ENCODE assay signal across 8 cellular contexts in the genomic region with DNA sequence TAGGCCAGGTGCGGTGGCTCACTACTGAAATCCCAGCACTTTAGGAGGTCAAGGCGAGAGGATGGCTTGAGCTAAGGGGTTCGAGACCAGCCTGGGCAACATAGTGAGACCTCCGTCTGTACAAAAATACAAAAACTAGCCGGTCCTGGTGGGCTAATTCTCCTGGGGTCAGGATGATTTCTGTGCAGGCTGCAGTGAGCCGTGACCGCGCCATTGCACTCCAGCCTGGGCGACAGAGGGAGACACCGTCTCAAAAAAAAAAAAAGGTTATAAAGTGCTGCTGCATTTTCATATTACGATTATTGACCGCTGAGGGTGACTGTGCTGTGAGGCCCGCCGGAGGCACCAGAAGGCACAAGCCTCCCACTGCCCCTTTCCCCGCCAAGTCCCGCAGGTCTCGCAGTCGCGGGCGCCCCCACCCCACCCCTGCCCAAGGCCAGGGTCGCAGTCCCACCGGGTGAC. TPM values are rescaled to one million over a fixed set of nuclear protein-coding genes. Genes with fewer than 3 reads are reported as not detected.
A peak's percentile ranks its signal among the peaks of the same experiment; 100 is the strongest.
DNase-seq lines count a peak whose midpoint lies in the region; ATAC-seq and TF ChIP-seq lines count a peak whose summit lies in the region.

No MANE protein-coding gene starts in this region.

- H3K4me1 Mint-ChIP-seq in activated CD8-positive, alpha-beta memory T cell treated with anti-CD3 and anti-CD28 coated beads, Interleukin-2, amount 10 ng/mL, durations not matched to agents 7 days and 5 days = peaks cover 57% of the 10 kb centered on the region
- H3K4me1 Mint-ChIP-seq in activated T-helper 2 cell treated with anti-CD3 and anti-CD28 coated beads, Interferon-gamma antibody, Interleukin-2, Interleukin-4, amounts not matched to agents 10 μg/mL and 5 μg/mL and 100 μg/mL, durations not matched to agents 14 hours and 24 hours and 36 hours (ENCODE audit: low read depth) = peaks cover 57% of the 10 kb centered on the region

- peaks cover 31 to 57% (median 46%) of the 10 kb centered on the region in 4 donors for H3K4me1 ChIP-seq in transverse colon

- H3K27me3 ChIP-seq in transverse colon = no peaks in the 10 kb centered on the region

- H3K27me3 Mint-ChIP-seq in activated CD8-positive, alpha-beta memory T cell treated with anti-CD3 and anti-CD28 coated beads, Interleukin-2, amount 10 ng/mL, durations not matched to agents 7 days and 5 days = no peaks in the 10 kb centered on the region
- H3K27me3 Mint-ChIP-seq in activated T-helper 2 cell treated with anti-CD3 and anti-CD28 coated beads, Interferon-gamma antibody, Interleukin-2, Interleukin-4, amounts not matched to agents 10 μg/mL and 5 μg/mL and 100 μg/mL, durations not matched to agents 14 hours and 24 hours and 36 hours (ENCODE audit: low read depth) = no peaks in the 10 kb centered on the region

- 0 to 23% methylated on average over 2 to 16 of the region's 22 CpGs for WGBS in transverse colon (ENCODE audit: low coverage in 1 of 2), 2 donors

- ATAC-seq in activated CD8-positive, alpha-beta memory T cell treated with anti-CD3 and anti-CD28 coated beads, Interleukin-2, amount 10 ng/mL, durations not matched to agents 7 days and 5 days = no peak
- peak; percentile 42 for ATAC-seq in left lobe of liver
- ATAC-seq in GM21390 (IDR thresholded peaks at IDR 0.05; ENCODE audit: unreplicated experiment) = no peak
- ATAC-seq in HG03442 (IDR thresholded peaks at IDR 0.05; ENCODE audit: unreplicated experiment) = no peak

- H3K4me3 ChIP-seq in transverse colon = peak overlapping the region; percentile 19 to 76 (median 61)

- intact Hi-C loops in activated T-helper 2 cell treated with anti-CD3 and anti-CD28 coated beads, Interferon-gamma antibody, Interleukin-2, Interleukin-4, amounts not matched to agents 10 μg/mL and 5 μg/mL and 100 μg/mL, durations not matched to agents 14 hours and 24 hours and 36 hours (cut with micrococcal nuclease) = loop anchor here (1.0 to 10.0 kb wide), 2 partner anchors 52 to 280 kb away; a partner anchor contains a TSS
- intact Hi-C loops in transverse colon (cut with DNase I; ENCODE audit: low total_unique reads) = no loop called here

- peak overlapping the region; percentile 69 for H3K4me3 Mint-ChIP-seq in activated CD8-positive, alpha-beta memory T cell treated with anti-CD3 and anti-CD28 coated beads, Interleukin-2, amount 10 ng/mL, durations not matched to agents 7 days and 5 days
- H3K4me3 Mint-ChIP-seq in activated T-helper 2 cell treated with anti-CD3 and anti-CD28 coated beads, Interferon-gamma antibody, Interleukin-2, Interleukin-4, amounts not matched to agents 10 μg/mL and 5 μg/mL and 100 μg/mL, durations not matched to agents 14 hours and 24 hours and 36 hours (ENCODE audit: low read depth) = peak overlapping the region; percentile 73

- H3K36me3 ChIP-seq in transverse colon = no peaks in the 10 kb centered on the region

- TF ChIP-seq EP300 in transverse colon (IDR thresholded peaks at IDR 0.05; ENCODE audit: low read depth) = no peak

- DNase-seq in activated CD8-positive, alpha-beta memory T cell treated with anti-CD3 and anti-CD28 coated beads, Interleukin-2, amount 10 ng/mL, durations not matched to agents 7 days and 5 days = no peak
- DNase-seq in activated CD8-positive, alpha-beta memory T cell treated with anti-CD3 and anti-CD28 coated beads for 24 hours = no peak
- no peak for DNase-seq in activated T-helper 2 cell treated with anti-CD3 and anti-CD28 coated beads, Interferon-gamma antibody, Interleukin-2, Interleukin-4, amounts not matched to agents 10 μg/mL and 5 μg/mL and 100 μg/mL, durations not matched to agents 14 hours and 24 hours and 36 hours (ENCODE audit: low spot score)
- no peak for DNase-seq in left lobe of liver (ENCODE audit: low spot score)
- no peak for DNase-seq in transverse colon
- DNase-seq in LoVo (ENCODE audit: low spot score) = no peak

- no peak for TF ChIP-seq POLR2A in transverse colon (IDR thresholded peaks at IDR 0.05)

- TF ChIP-seq CTCF in transverse colon (IDR thresholded peaks at IDR 0.05) = no peak

- H3K27ac Mint-ChIP-seq in activated CD8-positive, alpha-beta memory T cell treated with anti-CD3 and anti-CD28 coated beads, Interleukin-2, amount 10 ng/mL, durations not matched to agents 7 days and 5 days = peak overlapping the region; percentile 72
- peak overlapping the region; percentile 61 for H3K27ac Mint-ChIP-seq in activated T-helper 2 cell treated with anti-CD3 and anti-CD28 coated beads, Interferon-gamma antibody, Interleukin-2, Interleukin-4, amounts not matched to agents 10 μg/mL and 5 μg/mL and 100 μg/mL, durations not matched to agents 14 hours and 24 hours and 36 hours

- H3K9me3 Mint-ChIP-seq in activated CD8-positive, alpha-beta memory T cell treated with anti-CD3 and anti-CD28 coated beads, Interleukin-2, amount 10 ng/mL, durations not matched to agents 7 days and 5 days (ENCODE audit: low read depth) = no peaks in the 10 kb centered on the region
- H3K9me3 Mint-ChIP-seq in activated T-helper 2 cell treated with anti-CD3 and anti-CD28 coated beads, Interferon-gamma antibody, Interleukin-2, Interleukin-4, amounts not matched to agents 10 μg/mL and 5 μg/mL and 100 μg/mL, durations not matched to agents 14 hours and 24 hours and 36 hours = no peaks in the 10 kb centered on the region

- peak overlapping the region; percentile 81 to 90 (median 84) for H3K27ac ChIP-seq in transverse colon

- H3K9me3 ChIP-seq in transverse colon = no peaks in the 10 kb centered on the region

- CTCF ChIA-PET in activated CD8-positive, alpha-beta memory T cell treated with anti-CD3 and anti-CD28 coated beads, Interleukin-2, amount 10 ng/mL, durations not matched to agents 7 days and 5 days (lab: Charles Lee) = interaction anchor here (0.8 to 12.5 kb wide), 15 partner anchors 15 to 77 kb away, joined by 3 to 196 read pairs (median 8); a partner anchor contains a TSS

- H3K36me3 Mint-ChIP-seq in activated CD8-positive, alpha-beta memory T cell treated with anti-CD3 and anti-CD28 coated beads, Interleukin-2, amount 10 ng/mL, durations not matched to agents 7 days and 5 days = peaks cover 20% of the 10 kb centered on the region
- peaks cover 29% of the 10 kb centered on the region for H3K36me3 Mint-ChIP-seq in activated T-helper 2 cell treated with anti-CD3 and anti-CD28 coated beads, Interferon-gamma antibody, Interleukin-2, Interleukin-4, amounts not matched to agents 10 μg/mL and 5 μg/mL and 100 μg/mL, durations not matched to agents 14 hours and 24 hours and 36 hours (ENCODE audit: low read depth)

- in situ Hi-C loops in transverse colon (cut with MboI; ENCODE audit: low pct_ligation_motif_present in 1 of 4, low pct_unique_long_range_greater_than_20kb in 1 of 4, low sequenced_read_pairs in 3 of 4) = no loop called here

RNA-seq across cellular contexts. Expression of a gene that starts 0.5 kb away (rescaled TPM):
- total RNA-seq in activated CD8-positive, alpha-beta memory T cell treated with anti-CD3 and anti-CD28 coated beads, Interleukin-2, amount 10 ng/mL, durations not matched to agents 7 days and 5 days = 10 to 100 TPM; 42.4 to 64.1 TPM
- total RNA-seq in activated T-helper 2 cell treated with anti-CD3 and anti-CD28 coated beads, Interferon-gamma antibody, Interleukin-2, Interleukin-4, amounts not matched to agents 10 μg/mL and 5 μg/mL and 100 μg/mL, durations not matched to agents 14 hours and 24 hours and 36 hours = 28.0 and 30.3 TPM in 2 replicates
- 11.3 TPM for total RNA-seq in left lobe of liver
- total RNA-seq in transverse colon = 10 to 100 TPM in 3 of 4 donors, 1 to 10 TPM in 1; 8.6 to 38.8 (median 14.2) TPM

RNA-seq across cellular contexts. Expression of a gene that starts 50.3 kb away (rescaled TPM):
- total RNA-seq in activated CD8-positive, alpha-beta memory T cell treated with anti-CD3 and anti-CD28 coated beads, Interleukin-2, amount 10 ng/mL, durations not matched to agents 7 days and 5 days = 10 to 100 TPM; 43.6 to 44.1 TPM
- 41.9 and 42.2 TPM in 2 replicates for total RNA-seq in activated T-helper 2 cell treated with anti-CD3 and anti-CD28 coated beads, Interferon-gamma antibody, Interleukin-2, Interleukin-4, amounts not matched to agents 10 μg/mL and 5 μg/mL and 100 μg/mL, durations not matched to agents 14 hours and 24 hours and 36 hours
- total RNA-seq in left lobe of liver = 52.3 TPM
- 10 to 100 TPM; 13.9 to 33.3 (median 21.4) TPM for total RNA-seq in transverse colon

RNA-seq across cellular contexts. Expression of a gene that starts 58.7 kb away (rescaled TPM):
- 100 to 1,000 TPM in 1 of 2 experiments, 10 to 100 TPM in 1; 96.6 to 106 TPM for total RNA-seq in activated CD8-positive, alpha-beta memory T cell treated with anti-CD3 and anti-CD28 coated beads, Interleukin-2, amount 10 ng/mL, durations not matched to agents 7 days and 5 days
- total RNA-seq in activated T-helper 2 cell treated with anti-CD3 and anti-CD28 coated beads, Interferon-gamma antibody, Interleukin-2, Interleukin-4, amounts not matched to agents 10 μg/mL and 5 μg/mL and 100 μg/mL, durations not matched to agents 14 hours and 24 hours and 36 hours = 104 and 105 TPM in 2 replicates
- total RNA-seq in left lobe of liver (35.2 TPM), transverse colon (10 to 100 TPM in 3 of 4 donors, 1 to 10 TPM in 1; 6.4 to 59.7 (median 38.7) TPM)
